Comparison of ENCODE assay signal across 8 cellular contexts in the genomic region with DNA sequence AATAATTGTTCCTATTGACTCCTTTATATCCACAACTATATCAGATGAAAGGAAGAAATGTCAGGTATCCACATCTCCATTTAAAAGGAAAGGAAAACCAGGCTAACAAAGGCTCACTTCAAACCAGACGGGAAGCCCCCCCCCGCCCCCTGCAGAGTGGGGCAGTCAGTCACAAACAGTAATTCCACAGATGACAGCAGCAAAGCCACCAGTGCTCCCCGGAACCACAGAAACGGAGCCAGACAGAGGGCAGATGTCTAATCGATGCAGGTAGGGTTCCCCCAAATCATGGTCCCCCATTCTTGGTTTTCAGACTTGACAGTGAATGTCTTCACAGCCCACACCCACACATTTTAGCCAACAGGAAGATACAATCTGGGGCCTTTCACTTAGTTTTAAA.
DNase-seq lines count a peak whose midpoint lies in the region; ATAC-seq and TF ChIP-seq lines count a peak whose summit lies in the region.

No MANE protein-coding gene starts in this region.

- in situ Hi-C loops in gastrocnemius medialis (cut with MboI; ENCODE audit: low sequenced_read_pairs in 4 of 4) = no loop called here

- peaks cover 36 to 40% (median 38%) of the 10 kb centered on the region in 3 donors for H3K4me1 Mint-ChIP-seq in IgD-negative memory B cell
- peaks cover 52% of the 10 kb centered on the region for H3K4me1 Mint-ChIP-seq in neural crest cell

- H3K4me3 Mint-ChIP-seq in IgD-negative memory B cell (peak overlapping the region; percentile 6 to 88 (median 52)), neural crest cell (peak overlapping the region; percentile 27)

- peak overlapping the region in 1 of 4 donors; percentile 18 for H3K27ac ChIP-seq in gastrocnemius medialis

- no peaks in the 10 kb centered on the region for H3K27me3 ChIP-seq in gastrocnemius medialis

- H3K27ac Mint-ChIP-seq in IgD-negative memory B cell (peak overlapping the region; percentile 61 to 78 (median 69)), neural crest cell (ENCODE audit: unreplicated experiment) (peak overlapping the region; percentile 91)

- H3K9me3 Mint-ChIP-seq in IgD-negative memory B cell (no peaks in the 10 kb centered on the region), neural crest cell (no peaks in the 10 kb centered on the region)

- DNase-seq in ELF-1 (ENCODE audit: low read depth, low spot score) = peak; percentile 76
- DNase-seq in activated naive CD4-positive, alpha-beta T cell treated with anti-CD3 and anti-CD28 coated beads, Interleukin-2, amount 50 U/mL, for 16 hours = peak; percentile 42
- DNase-seq in neural crest cell (ENCODE audit: low read depth, low spot score) = no peak
- DNase-seq in gastrocnemius medialis = no peak
- no peak for DNase-seq in SIG-M5 treated with dmso at 0.1 percent for 504 hours (lab: John Stamatoyannopoulos, UW; ENCODE audit: unreplicated experiment)
- no peak for DNase-seq in NCI-H446 treated with DMSO at 0.1 percent for 48 hours (lab: John Stamatoyannopoulos, UW)

- no peak overlapping the region for H3K4me3 ChIP-seq in gastrocnemius medialis

- no peak for TF ChIP-seq CTCF in neural crest cell (conservative IDR thresholded peaks at IDR 0.05)
- TF ChIP-seq CTCF in gastrocnemius medialis (IDR thresholded peaks at IDR 0.05 in 4 of 5, conservative IDR thresholded peaks at IDR 0.05 in 1 of 5) = no peak

- H3K27me3 Mint-ChIP-seq in IgD-negative memory B cell (no peaks in the 10 kb centered on the region), neural crest cell (ENCODE audit: low read depth) (no peaks in the 10 kb centered on the region)

- no peaks in the 10 kb centered on the region for H3K9me3 ChIP-seq in gastrocnemius medialis

- H3K36me3 ChIP-seq in gastrocnemius medialis = peaks cover 0 to 18% of the 10 kb centered on the region in 2 donors

- peaks cover 25 to 38% of the 10 kb centered on the region in 2 donors for H3K4me1 ChIP-seq in gastrocnemius medialis

- no peaks in the 10 kb centered on the region for H3K36me3 Mint-ChIP-seq in IgD-negative memory B cell
- peaks cover 16% of the 10 kb centered on the region for H3K36me3 Mint-ChIP-seq in neural crest cell (ENCODE audit: low read depth)

- ATAC-seq in GM21529 (IDR thresholded peaks at IDR 0.05; ENCODE audit: unreplicated experiment) (peak; percentile 33), gastrocnemius medialis (no peak)

- TF ChIP-seq POLR2A in gastrocnemius medialis (IDR thresholded peaks at IDR 0.05) = no peak

- intact Hi-C loops in gastrocnemius medialis (cut with DNase I; ENCODE audit: low total_unique reads) = no loop called here

Comparison
In these comparisons a context has a peak if more than half of its experiments do, and no peak if none do; other contexts are left out.
1. DNase-seq: peak in ELF-1 (single experiment) and activated naive CD4-positive, alpha-beta T cell treated with anti-CD3 and anti-CD28 coated beads, Interleukin-2, amount 50 U/mL, for 16 hours (single experiment); none in neural crest cell (single experiment), gastrocnemius medialis (0 of 2), SIG-M5 treated with dmso at 0.1 percent for 504 hours (single experiment) and NCI-H446 treated with DMSO at 0.1 percent for 48 hours (single experiment).